In genomic region chr1:58782308-58783089, GRCh38 we compare ENCODE assay signal across 1 cellular context.
TF ChIP-seq lines count a peak whose summit lies in the region.

No MANE protein-coding gene starts in this region.

TF ChIP-seq in GM12878, 131 proteins besides CTCF, POLR2A, EP300 and RAD21 (continued from another document):
- TF ChIP-seq ZNF687 (IDR thresholded peaks at IDR 0.05) (peak; percentile 74), CBX3 (IDR thresholded peaks at IDR 0.05; ENCODE audit: borderline replicate concordance, low read depth) (no peak), LARP7 (IDR thresholded peaks at IDR 0.05) (peak; percentile 85), IKZF2 (IDR thresholded peaks at IDR 0.05) (0 out of 4 replicates have a peak, but pooled peaks of 1 of the 2 experiments have one; percentile 34), ZBTB33 (IDR thresholded peaks at IDR 0.05) (no peak), RCOR1 (conservative IDR thresholded peaks at IDR 0.05; ENCODE audit: low read depth, low read length) (no peak), CHD4 (IDR thresholded peaks at IDR 0.05) (no peak), TBL1XR1 (IDR thresholded peaks at IDR 0.05; ENCODE audit: low read depth, low read length) (no peak), CHD1 (IDR thresholded peaks at IDR 0.05; ENCODE audit: low read depth, low read length) (no peak), EZH2 (IDR thresholded peaks at IDR 0.05; ENCODE audit: borderline replicate concordance, control insufficient read depth, low read depth, low read length) (no peak), NR2C2 (IDR thresholded peaks at IDR 0.05; ENCODE audit: borderline replicate concordance, control insufficient read depth, insufficient read length, low read depth) (no peak), PAX5 (IDR thresholded peaks at IDR 0.05; ENCODE audit: borderline replicate concordance, low read depth, low read length) (no peak), NR2C1 (IDR thresholded peaks at IDR 0.05) (no peak), FOS (IDR thresholded peaks at IDR 0.05; ENCODE audit: borderline replicate concordance, extremely low read depth, insufficient read length) (no peak), ATF3 (IDR thresholded peaks at IDR 0.05; ENCODE audit: borderline replicate concordance, extremely low read depth, low read depth, low read length) (no peak)
